Comparison of ENCODE assay signal across 1 cellular context in genomic region chr1:226871636-226872327, GRCh38.
TF ChIP-seq lines count a peak whose summit lies in the region.

No MANE protein-coding gene starts in this region.

TF ChIP-seq in SK-N-SH treated with all-trans-retinoic acid at 6 μM for 48 hours, 23 proteins besides CTCF, POLR2A, EP300 and RAD21 (continued from another document):
- no peak for TF ChIP-seq PATZ1 (CRISPR knock-in tag; IDR thresholded peaks at IDR 0.05; ENCODE audit: borderline replicate concordance)
- TF ChIP-seq ZFP30 (CRISPR knock-in tag; IDR thresholded peaks at IDR 0.05), result no peak
- no peak for TF ChIP-seq ESRRG (CRISPR knock-in tag; IDR thresholded peaks at IDR 0.05)
- TF ChIP-seq CSRNP3 (CRISPR knock-in tag; IDR thresholded peaks at IDR 0.05), result no peak
- TF ChIP-seq GLIS3 (CRISPR knock-in tag; IDR thresholded peaks at IDR 0.05), result no peak
